16 cellular contexts compared by ENCODE assay signal in the genomic region with DNA sequence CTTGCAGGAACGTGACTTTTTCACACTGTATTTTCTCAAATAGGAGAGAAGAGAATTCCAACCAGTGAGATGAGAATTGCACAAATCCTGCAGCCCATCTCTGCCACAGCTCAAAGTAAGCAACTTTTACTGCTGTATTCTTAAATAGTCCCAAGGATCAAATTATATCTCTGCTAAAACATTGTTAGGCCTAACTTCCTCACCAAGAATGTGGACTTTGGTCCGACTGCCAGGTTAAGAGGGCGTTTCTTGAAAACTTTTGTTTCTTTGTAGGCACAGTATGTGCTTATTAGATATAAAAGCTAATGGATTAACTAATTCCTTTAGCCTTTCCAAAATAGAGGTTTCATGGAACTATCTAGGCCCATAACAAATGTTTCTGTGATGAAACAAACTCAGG.
DNase-seq lines count a peak whose midpoint lies in the region; FAIRE-seq and TF ChIP-seq lines count a peak whose summit lies in the region.
"Had no signal": no experiment of that assay in that cellular context is flagged by ENCODE, and none has a peak within 500 bp of the region (broad histone marks: within the 10 kb centered on the region; RNA-seq: fewer than 3 reads in every experiment).

No MANE protein-coding gene starts in this region.

- H3K27me3 Mint-ChIP-seq in nephron (ENCODE audit: low read depth) (no peaks in the 10 kb centered on the region), endodermal cell (ENCODE audit: insufficient read depth) (no peaks in the 10 kb centered on the region)

- no peak overlapping the region for H3K4me3 ChIP-seq in hepatocyte
- no peak overlapping the region for H3K4me3 ChIP-seq in small intestine (ENCODE audit: low read depth in 1 of 2, low read length in 2 of 2)
- no peak overlapping the region for H3K4me3 ChIP-seq in transverse colon
- no peak overlapping the region for H3K4me3 ChIP-seq in endodermal cell (ENCODE audit: low read length)
- H3K4me3 ChIP-seq: BLaER1, GM12878, GM23248 had no signal

- DNase-seq in hepatocyte (ENCODE audit: low spot score) = no peak
- peak; percentile 83 for DNase-seq in small intestine
- DNase-seq in transverse colon = peak; percentile 44
- no peak for DNase-seq in NCI-H1092 (lab: John Stamatoyannopoulos, UW)
- no peak for DNase-seq in endodermal cell
- DNase-seq in DMS 273 treated with DMSO at 0.1 percent for 48 hours (lab: John Stamatoyannopoulos, UW) = no peak
- DNase-seq: Caco-2; CD8-positive, alpha-beta memory T cell; DMS79; GM23248 had no signal

- 42% methylated on average over 3 of the region's 3 CpGs for whole genome bisulfite sequencing in hepatocyte (ENCODE audit: low lambda C conversion rate, missing lambda C conversion rate)
- WGBS in small intestine, 3 donors = 30 to 65% (median 33%) methylated on average over 3 of the region's 3 CpGs
- 39 to 48% methylated on average over 3 of the region's 3 CpGs for WGBS in transverse colon (ENCODE audit: low coverage in 1 of 2), 2 donors
- WGBS in endodermal cell (ENCODE audit: insufficient coverage in 1 of 2, insufficient read length in 1 of 2), 2 experiments = 98 to 100% methylated on average over 1 to 3 of the region's 3 CpGs

- H3K4me3 Mint-ChIP-seq in nephron = no peak overlapping the region
- H3K4me3 Mint-ChIP-seq in endodermal cell = no peak overlapping the region
- H3K4me3 Mint-ChIP-seq: CD8-positive, alpha-beta memory T cell; IgD-negative memory B cell had no signal

- in situ Hi-C loops in transverse colon (cut with MboI; ENCODE audit: low pct_ligation_motif_present in 1 of 4, low pct_unique_long_range_greater_than_20kb in 1 of 4, low sequenced_read_pairs in 3 of 4) = loop anchor here in 3 of 4 donors (25.0 kb wide), 3 partner anchors 266 to 566 kb away; no protein-coding TSS in a partner anchor

- H3K27me3 ChIP-seq in hepatocyte (no peaks in the 10 kb centered on the region), small intestine (ENCODE audit: control insufficient read depth in 2 of 2, insufficient read depth in 2 of 2, low read length in 2 of 2) (no peaks in the 10 kb centered on the region), transverse colon (no peaks in the 10 kb centered on the region), endodermal cell (ENCODE audit: control insufficient read depth, insufficient read depth, low read length, poor library complexity, severe bottlenecking) (no peaks in the 10 kb centered on the region)
- H3K27me3 ChIP-seq: BLaER1 had no signal

- TF ChIP-seq EP300 in transverse colon (IDR thresholded peaks at IDR 0.05; ENCODE audit: low read depth) = no peak

- H2AFZ ChIP-seq in hepatocyte = no peak overlapping the region
- H2AFZ ChIP-seq: GM23248 had no signal

- peak overlapping the region; percentile 32 to 48 (median 48) for H3K27ac Mint-ChIP-seq in nephron
- no peak overlapping the region for H3K27ac Mint-ChIP-seq in endodermal cell
- H3K27ac Mint-ChIP-seq: IgD-negative memory B cell had no signal

- H3K27ac ChIP-seq in hepatocyte (peak overlapping the region; percentile 59), small intestine (ENCODE audit: low read depth in 1 of 2, low read length in 1 of 2) (no peak overlapping the region), transverse colon (peak overlapping the region; percentile 24 to 66 (median 37)), endodermal cell (ENCODE audit: low read depth, low read length) (no peak overlapping the region)
- H3K27ac ChIP-seq: BLaER1, GM23248 had no signal

- no peak for TF ChIP-seq POLR2A in transverse colon (IDR thresholded peaks at IDR 0.05)

- H3K9ac ChIP-seq in endodermal cell (ENCODE audit: extremely low read depth, low read length, poor library complexity, severe bottlenecking) = no peak overlapping the region
- H3K9ac ChIP-seq: BLaER1, GM23248 had no signal

- H3K4me2 ChIP-seq in hepatocyte = peak overlapping the region; percentile 8
- H3K4me2 ChIP-seq: BLaER1 had no signal

- no peaks in the 10 kb centered on the region for H3K9me2 ChIP-seq in hepatocyte (replicated peaks; ENCODE audit: insufficient read depth)

- H3K36me3 ChIP-seq in hepatocyte (replicated peaks; ENCODE audit: insufficient read depth, low read depth) (no peaks in the 10 kb centered on the region), small intestine (ENCODE audit: control insufficient read depth in 2 of 2, insufficient read depth in 2 of 2, low read length in 2 of 2) (no peaks in the 10 kb centered on the region), transverse colon (no peaks in the 10 kb centered on the region), endodermal cell (ENCODE audit: control insufficient read depth, insufficient read depth, low read length) (no peaks in the 10 kb centered on the region)
- H3K36me3 ChIP-seq: BLaER1 had no signal

- H4K20me1 ChIP-seq in hepatocyte (ENCODE audit: insufficient read depth, poor library complexity, severe bottlenecking) = no peaks in the 10 kb centered on the region
- H4K20me1 ChIP-seq: BLaER1 had no signal

- intact Hi-C loops in transverse colon (cut with DNase I; ENCODE audit: low total_unique reads) = no loop called here

- H3K4me1 Mint-ChIP-seq in nephron (peaks cover 40% of the 10 kb centered on the region), endodermal cell (peaks cover 28% of the 10 kb centered on the region)

- H3K9me3 ChIP-seq in hepatocyte (ENCODE audit: low read depth) = no peaks in the 10 kb centered on the region
- H3K9me3 ChIP-seq in small intestine (ENCODE audit: control insufficient read depth, low read depth) = no peaks in the 10 kb centered on the region
- H3K9me3 ChIP-seq in transverse colon = no peaks in the 10 kb centered on the region
- H3K9me3 ChIP-seq in endodermal cell (ENCODE audit: control insufficient read depth, low read length) = no peaks in the 10 kb centered on the region
- H3K9me3 ChIP-seq: BLaER1, Caco-2 had no signal

- peaks cover 29% of the 10 kb centered on the region for H3K4me1 ChIP-seq in hepatocyte (ENCODE audit: insufficient read depth)
- H3K4me1 ChIP-seq in small intestine (ENCODE audit: control insufficient read depth in 2 of 2, insufficient read depth in 1 of 2, low read depth in 1 of 2, low read length in 1 of 2) = peaks cover 0 to 4% of the 10 kb centered on the region in 2 donors
- H3K4me1 ChIP-seq in transverse colon = peaks cover 0 to 39% (median 23%) of the 10 kb centered on the region in 4 donors
- H3K4me1 ChIP-seq in endodermal cell (ENCODE audit: control insufficient read depth, insufficient read depth, low read length) = peaks cover 6% of the 10 kb centered on the region
- H3K4me1 ChIP-seq: BLaER1 had no signal

- no peaks in the 10 kb centered on the region for H3K79me2 ChIP-seq in hepatocyte

- H3K9me3 Mint-ChIP-seq in nephron = no peaks in the 10 kb centered on the region
- H3K9me3 Mint-ChIP-seq in endodermal cell = no peaks in the 10 kb centered on the region
- H3K9me3 Mint-ChIP-seq: CD8-positive, alpha-beta memory T cell had no signal

- no peaks in the 10 kb centered on the region for H3K36me3 Mint-ChIP-seq in nephron (ENCODE audit: low read depth)
- H3K36me3 Mint-ChIP-seq in endodermal cell (ENCODE audit: low read depth) = no peaks in the 10 kb centered on the region
- H3K36me3 Mint-ChIP-seq: CD8-positive, alpha-beta memory T cell had no signal

- TF ChIP-seq CTCF in hepatocyte (IDR thresholded peaks at IDR 0.05; ENCODE audit: poor library complexity) = no peak
- TF ChIP-seq CTCF in nephron (IDR thresholded peaks at IDR 0.05; ENCODE audit: unreplicated experiment in 3 of 3) = no peak
- no peak for TF ChIP-seq CTCF in transverse colon (IDR thresholded peaks at IDR 0.05)
- no peak for TF ChIP-seq CTCF in endodermal cell (conservative IDR thresholded peaks at IDR 0.05)

- FAIRE-seq in small intestine (lab: Jason Lieb, UNC) = no peak
- FAIRE-seq: GM12878, GM18507, H54 had no signal

Comparison
In these comparisons a context has a peak if more than half of its experiments do, and no peak if none do; other contexts are left out.
1. DNase-seq: peak in small intestine (single experiment) and transverse colon (single experiment); none in hepatocyte (single experiment), NCI-H1092 (single experiment), endodermal cell (single experiment) and DMS 273 treated with DMSO at 0.1 percent for 48 hours (single experiment).
2. H3K27ac ChIP-seq: peak in hepatocyte (single experiment) and transverse colon (4 of 4); none in small intestine (0 of 2) and endodermal cell (single experiment).